12 cellular contexts compared by ENCODE assay signal in genomic region chr13:31859546-31859945, GRCh38.
DNase-seq lines count a peak whose midpoint lies in the region; ATAC-seq lines count a peak whose summit lies in the region.
"Had no signal": no experiment of that assay in that cellular context is flagged by ENCODE, and none has a peak within 500 bp of the region (broad histone marks: within the 10 kb centered on the region; RNA-seq: fewer than 3 reads in every experiment).

No MANE protein-coding gene starts in this region.

- DNase-seq in G401 (ENCODE audit: low spot score): peak; percentile 46
- peak; percentile 23 for DNase-seq in SK-N-DZ (ENCODE audit: low spot score)
- DNase-seq in left lobe of liver (ENCODE audit: low spot score): no peak
- no peak for DNase-seq in NK-92 (lab: John Stamatoyannopoulos, UW; ENCODE audit: unreplicated experiment)
- DNase-seq in OCI-M1 (lab: John Stamatoyannopoulos, UW): no peak
- no peak for DNase-seq in SHP77 treated with DMSO at 0.1 percent for 48 hours (lab: John Stamatoyannopoulos, UW)
- DNase-seq: activated CD4-positive, alpha-beta T cell treated with anti-CD3 and anti-CD28 coated beads, Interleukin-2, amount 50 U/mL, for 4 hours; foreskin melanocyte; HFFc6; SW 1271 had no signal

- in situ Hi-C loops in G401 (cut with HindIII; ENCODE audit: low sequenced_read_pairs): no loop called here

- ATAC-seq in HG02798 (IDR thresholded peaks at IDR 0.05; ENCODE audit: poor library complexity, unreplicated experiment) (peak; percentile 71), left lobe of liver (peak; percentile 62), HG02571 (IDR thresholded peaks at IDR 0.05; ENCODE audit: unreplicated experiment) (no peak)

Comparison
In these comparisons a context has a peak if more than half of its experiments do, and no peak if none do; other contexts are left out.
1. DNase-seq: peak in G401 (single experiment) and SK-N-DZ (single experiment); none in left lobe of liver (single experiment), NK-92 (single experiment), OCI-M1 (single experiment) and SHP77 treated with DMSO at 0.1 percent for 48 hours (single experiment).